Comparison of ENCODE assay signal across 17 cellular contexts in genomic region chr2:207341114-207341750, GRCh38.
DNase-seq lines count a peak whose midpoint lies in the region; TF ChIP-seq lines count a peak whose summit lies in the region.
"Had no signal": no experiment of that assay in that cellular context is flagged by ENCODE, and none has a peak within 500 bp of the region (broad histone marks: within the 10 kb centered on the region; RNA-seq: fewer than 3 reads in every experiment).

No MANE protein-coding gene starts in this region.

- no peak overlapping the region for H3T11ph ChIP-seq in H9 (ENCODE audit: low read length)

- H3K4ac ChIP-seq in H9 (ENCODE audit: low read depth, low read length): no peak overlapping the region

- WGBS in H9 (ENCODE audit: extremely low coverage, insufficient read length, low lambda C conversion rate): no CpG with 5 or more reads among the region's 9 CpGs

- H3K4me1 Mint-ChIP-seq in H9: peaks cover 41 to 48% of the 10 kb centered on the region in 2 experiments
- peaks cover 45% of the 10 kb centered on the region for H3K4me1 Mint-ChIP-seq in glutamatergic neuron (ENCODE audit: low read depth, unreplicated experiment)
- peaks cover 18% of the 10 kb centered on the region for H3K4me1 Mint-ChIP-seq in progenitor cell of endocrine pancreas (ENCODE audit: low read depth)

- H3K14ac ChIP-seq in H9 (ENCODE audit: insufficient read depth, low read length): no peak overlapping the region

- peaks cover 3 to 6% of the 10 kb centered on the region in 2 experiments; a peak in 4 of 5 replicates for H3K9me3 Mint-ChIP-seq in H9
- no peaks in the 10 kb centered on the region for H3K9me3 Mint-ChIP-seq in glutamatergic neuron (ENCODE audit: unreplicated experiment)
- H3K9me3 Mint-ChIP-seq in progenitor cell of endocrine pancreas (ENCODE audit: low read depth): peaks cover 11% of the 10 kb centered on the region

- no peak overlapping the region for H4K5ac ChIP-seq in H9 (ENCODE audit: insufficient read length, low read depth, low read length)

- H3K18ac ChIP-seq in H9 (ENCODE audit: insufficient read length, low read depth, low read length): no peak overlapping the region

- H3K4me3 Mint-ChIP-seq in H9 (no peak overlapping the region), glutamatergic neuron (ENCODE audit: unreplicated experiment) (peak overlapping the region; percentile 40), progenitor cell of endocrine pancreas (ENCODE audit: low read depth) (no peak overlapping the region)
- H3K4me3 Mint-ChIP-seq: CD4-positive, CD25-positive, alpha-beta regulatory T cell had no signal

- no peaks in the 10 kb centered on the region for H3K27me3 ChIP-seq in H9 (ENCODE audit: insufficient read depth, low read length)

- peak overlapping the region; percentile 6 for H3K4me2 ChIP-seq in H9 (ENCODE audit: insufficient read depth, insufficient read length, low read length)

- peaks cover 2 to 14% (median 5%) of the 10 kb centered on the region in 3 experiments; a peak in 4 of 7 replicates for H3K36me3 Mint-ChIP-seq in H9 (ENCODE audit: insufficient read depth in 1 of 3, low read depth in 3 of 3)
- peaks cover 7% of the 10 kb centered on the region for H3K36me3 Mint-ChIP-seq in glutamatergic neuron (ENCODE audit: unreplicated experiment)
- no peaks in the 10 kb centered on the region for H3K36me3 Mint-ChIP-seq in progenitor cell of endocrine pancreas (ENCODE audit: insufficient read depth)
- H3K36me3 Mint-ChIP-seq: CD4-positive, CD25-positive, alpha-beta regulatory T cell had no signal

- no peak overlapping the region for H3K9ac ChIP-seq in H9 (ENCODE audit: extremely low read depth, insufficient read length, low read length)

- no peaks in the 10 kb centered on the region for H3K79me2 ChIP-seq in H9 (ENCODE audit: insufficient read depth, low read length)

- H4K8ac ChIP-seq in H9 (replicated peaks; ENCODE audit: insufficient read length, low read depth, low read length): no peak overlapping the region

- no peak overlapping the region for H3K23ac ChIP-seq in H9 (ENCODE audit: insufficient read length, low read depth, low read length)

- H3K27me3 Mint-ChIP-seq in H9 (ENCODE audit: low read depth) (0 out of 2 replicates have a peak, but pooled peaks cover 2% of the 10 kb centered on the region), glutamatergic neuron (ENCODE audit: unreplicated experiment) (no peaks in the 10 kb centered on the region), progenitor cell of endocrine pancreas (no peaks in the 10 kb centered on the region)
- H3K27me3 Mint-ChIP-seq: CD4-positive, CD25-positive, alpha-beta regulatory T cell had no signal

- H3K4me1 ChIP-seq in H9 (ENCODE audit: insufficient read depth, low read length): peaks cover 11% of the 10 kb centered on the region; the same call in 1 of the 2 replicates

- H2AFZ ChIP-seq in H9 (ENCODE audit: low read length): no peak overlapping the region

- TF ChIP-seq CTCF in H9 (conservative IDR thresholded peaks at IDR 0.05) (no peak), glutamatergic neuron (IDR thresholded peaks at IDR 0.05; ENCODE audit: partially characterized antibody, unreplicated experiment) (no peak), progenitor cell of endocrine pancreas (IDR thresholded peaks at IDR 0.05; ENCODE audit: unreplicated experiment) (no peak)

- H3K23me2 ChIP-seq in H9 (ENCODE audit: insufficient read length, low read depth, low read length, poor library complexity, severe bottlenecking): no peaks in the 10 kb centered on the region

- no peak overlapping the region for H2BK12ac ChIP-seq in H9 (ENCODE audit: insufficient read length, low read depth, low read length)

- H2BK20ac ChIP-seq in H9 (ENCODE audit: low read depth, low read length, poor library complexity, severe bottlenecking): no peak overlapping the region

- no peaks in the 10 kb centered on the region for H3K79me1 ChIP-seq in H9 (ENCODE audit: insufficient read depth, low read depth, low read length, poor library complexity, severe bottlenecking)

- no peak overlapping the region for H3K56ac ChIP-seq in H9 (ENCODE audit: insufficient read length, low read depth, low read length)

- H3K27ac ChIP-seq in H9 (ENCODE audit: insufficient read length, low read depth, low read length): no peak overlapping the region
- H3K27ac ChIP-seq: HL-60 had no signal

- no peak overlapping the region for H4K91ac ChIP-seq in H9 (ENCODE audit: insufficient read length, low read depth, low read length)

- no peak overlapping the region for H2BK120ac ChIP-seq in H9 (ENCODE audit: low read depth, low read length, poor library complexity, severe bottlenecking)

- DNase-seq in H9: no peak
- DNase-seq in NCI-H146 treated with DMSO at 0.1 percent for 48 hours (lab: John Stamatoyannopoulos, UW; ENCODE audit: unreplicated experiment): peak; percentile 31
- peak; percentile 48 for DNase-seq in glutamatergic neuron
- DNase-seq in progenitor cell of endocrine pancreas (ENCODE audit: low spot score, unreplicated experiment): no peak
- DNase-seq in activated gamma-delta T cell treated with Interleukin-2 at 50 U/mL for 16 hours: no peak
- DNase-seq in NCI-H1105 treated with DMSO at 0.1 percent for 48 hours (lab: John Stamatoyannopoulos, UW): no peak
- no peak for DNase-seq in kidney glomerular epithelial cell (lab: John Stamatoyannopoulos, UW)
- DNase-seq: CD4-positive, CD25-positive, alpha-beta regulatory T cell; DMS79 treated with DMSO at 0.1 percent for 48 hours; KG1; NCI-H1092; NCI-H1694; NCI-H2081; NK-92 treated with Interleukin-12 subunit alpha and Interleukin-12 subunit beta, amount 100 ng/mL, for 24 hours; SIG-M5; T-helper 1 cell had no signal

- H3K27ac Mint-ChIP-seq in H9 (no peak overlapping the region; a peak in 2 of 7 replicates), glutamatergic neuron (ENCODE audit: unreplicated experiment) (peak overlapping the region; percentile 75), progenitor cell of endocrine pancreas (peak overlapping the region; percentile 64)
- H3K27ac Mint-ChIP-seq: CD4-positive, CD25-positive, alpha-beta regulatory T cell had no signal

- no peak overlapping the region for H2AK5ac ChIP-seq in H9 (ENCODE audit: insufficient read length, low read length)

- no peaks in the 10 kb centered on the region for H4K20me1 ChIP-seq in H9 (ENCODE audit: control insufficient read depth, insufficient read depth, insufficient read length)

- H3K9me3 ChIP-seq in H9 (ENCODE audit: control insufficient read depth, low read depth, low read length): no peaks in the 10 kb centered on the region

- H2BK5ac ChIP-seq in H9 (ENCODE audit: insufficient read length, low read length): no peak overlapping the region

- no peak overlapping the region for H2BK15ac ChIP-seq in H9 (ENCODE audit: low read depth, low read length)

Comparison
In these comparisons a context has a peak if more than half of its experiments do, and no peak if none do; other contexts are left out.
1. DNase-seq: peak in NCI-H146 treated with DMSO at 0.1 percent for 48 hours (single experiment) and glutamatergic neuron (single experiment); none in H9 (single experiment), progenitor cell of endocrine pancreas (single experiment), activated gamma-delta T cell treated with Interleukin-2 at 50 U/mL for 16 hours (single experiment), NCI-H1105 treated with DMSO at 0.1 percent for 48 hours (single experiment) and kidney glomerular epithelial cell (single experiment).
2. H3K27ac Mint-ChIP-seq: peak in glutamatergic neuron (single experiment) and progenitor cell of endocrine pancreas (single experiment); none in H9 (0 of 3).